Comparison of ENCODE assay signal across 8 cellular contexts in genomic region chr15:71237456-71238188, GRCh38.
DNase-seq lines count a peak whose midpoint lies in the region.

No MANE protein-coding gene starts in this region.

- peak; percentile 96 for DNase-seq in EH (ENCODE audit: low read depth)
- peak; percentile 38 for DNase-seq in OCI-M1 (lab: John Stamatoyannopoulos, UW)
- DNase-seq in fibroblast of gingiva (ENCODE audit: low read depth) = peak; percentile 77
- DNase-seq in myocyte (ENCODE audit: low read depth) = peak; percentile 66
- no peak for DNase-seq in DMS 273 (lab: John Stamatoyannopoulos, UW; ENCODE audit: unreplicated experiment)
- no peak for DNase-seq in activated gamma-delta T cell (lab: John Stamatoyannopoulos, UW)
- no peak for DNase-seq in SKM-1 treated with dmso at 0.1 percent for 144 hours (lab: John Stamatoyannopoulos, UW; ENCODE audit: unreplicated experiment)
- DNase-seq in activated CD4-positive, CD25-positive, alpha-beta regulatory T cell treated with anti-CD3 and anti-CD28 coated beads, Interleukin-2, amount 50 U/mL, for 72 hours = no peak

Comparison
In these comparisons a context has a peak if more than half of its experiments do, and no peak if none do; other contexts are left out.
1. DNase-seq: peak in EH (single experiment), OCI-M1 (single experiment), fibroblast of gingiva (single experiment) and myocyte (single experiment); none in DMS 273 (single experiment), activated gamma-delta T cell (single experiment), SKM-1 treated with dmso at 0.1 percent for 144 hours (single experiment) and activated CD4-positive, CD25-positive, alpha-beta regulatory T cell treated with anti-CD3 and anti-CD28 coated beads, Interleukin-2, amount 50 U/mL, for 72 hours (single experiment).